11 cellular contexts compared by ENCODE assay signal in genomic region chr13:20713751-20714150, GRCh38. TPM values are rescaled to one million over a fixed set of nuclear protein-coding genes. Genes with fewer than 3 reads are reported as not detected.
DNase-seq lines count a peak whose midpoint lies in the region; ATAC-seq and TF ChIP-seq lines count a peak whose summit lies in the region.
"Had no signal": no experiment of that assay in that cellular context is flagged by ENCODE, and none has a peak within 500 bp of the region (broad histone marks: within the 10 kb centered on the region; RNA-seq: fewer than 3 reads in every experiment).

No MANE protein-coding gene starts in this region.

- ATAC-seq in HG03108 (IDR thresholded peaks at IDR 0.05; ENCODE audit: unreplicated experiment) = no peak
- no peak for ATAC-seq in stimulated activated naive B cell treated with anti-CD40 and anti-IgM and Interleukin-4, amounts not matched to agents 10 μg/mL and 1 μg/mL and 100 μg/mL, for 72 hours (replicated peaks)

- H3K4me1 ChIP-seq in tibial nerve = peaks cover 0 to 44% (median 7%) of the 10 kb centered on the region in 4 donors

- peaks cover 18 to 30% of the 10 kb centered on the region in 2 donors for H3K27me3 Mint-ChIP-seq in stimulated activated naive B cell treated with anti-CD40 and anti-IgM and Interleukin-4, amounts not matched to agents 10 μg/mL and 1 μg/mL and 100 μg/mL, for 72 hours

- DNase-seq in activated T-cell treated with anti-CD3 and anti-CD28 coated beads for 48 hours (ENCODE audit: low read depth) (peak; percentile 4), astrocyte of the hippocampus (ENCODE audit: low read depth, low spot score) (peak; percentile 43), inferior parietal cortex (ENCODE audit: extremely low spot score) (peak; percentile 40), tibial nerve (ENCODE audit: low spot score in 2 of 2) (no peak)
- DNase-seq in activated T-cell treated with anti-CD3 and anti-CD28 coated beads, Interleukin-2, amount 50 U/mL, for 48 hours = no peak
- no peak for DNase-seq in stimulated activated naive B cell treated with anti-CD40 and anti-IgM and Interleukin-4, amounts not matched to agents 10 μg/mL and 1 μg/mL and 100 μg/mL, for 72 hours
- no peak for DNase-seq in activated naive CD4-positive, alpha-beta T cell (lab: John Stamatoyannopoulos, UW)
- DNase-seq: lower lobe of right lung, T-helper 9 cell had no signal

- no peaks in the 10 kb centered on the region for H3K9me3 ChIP-seq in tibial nerve
- H3K9me3 ChIP-seq: lower lobe of right lung had no signal

- H3K36me3 ChIP-seq in tibial nerve = no peaks in the 10 kb centered on the region
- H3K36me3 ChIP-seq: lower lobe of right lung had no signal

- H3K4me3 ChIP-seq in tibial nerve = no peak overlapping the region

- no peak for TF ChIP-seq CTCF in tibial nerve (IDR thresholded peaks at IDR 0.05)

- no peaks in the 10 kb centered on the region for H3K27me3 ChIP-seq in tibial nerve

- TF ChIP-seq POLR2A in tibial nerve (IDR thresholded peaks at IDR 0.05) = no peak

- TF ChIP-seq EP300 in tibial nerve (IDR thresholded peaks at IDR 0.05) = no peak

- no peak overlapping the region for H3K27ac Mint-ChIP-seq in stimulated activated naive B cell treated with anti-CD40 and anti-IgM and Interleukin-4, amounts not matched to agents 10 μg/mL and 1 μg/mL and 100 μg/mL, for 72 hours
- H3K27ac Mint-ChIP-seq: B cell had no signal

- H3K36me3 Mint-ChIP-seq in stimulated activated naive B cell treated with anti-CD40 and anti-IgM and Interleukin-4, amounts not matched to agents 10 μg/mL and 1 μg/mL and 100 μg/mL, for 72 hours = no peaks in the 10 kb centered on the region

- no peak overlapping the region for H3K4me3 Mint-ChIP-seq in stimulated activated naive B cell treated with anti-CD40 and anti-IgM and Interleukin-4, amounts not matched to agents 10 μg/mL and 1 μg/mL and 100 μg/mL, for 72 hours
- H3K4me3 Mint-ChIP-seq: B cell had no signal

- peak overlapping the region in 3 of 4 donors; percentile 20 to 86 (median 73) for H3K27ac ChIP-seq in tibial nerve
- H3K27ac ChIP-seq: lower lobe of right lung had no signal

- H3K4me1 Mint-ChIP-seq in stimulated activated naive B cell treated with anti-CD40 and anti-IgM and Interleukin-4, amounts not matched to agents 10 μg/mL and 1 μg/mL and 100 μg/mL, for 72 hours = peaks cover 6 to 10% of the 10 kb centered on the region in 2 donors

- 38 to 47% methylated on average over 11 of the region's 11 CpGs for WGBS in tibial nerve, 2 donors

- H3K9me3 Mint-ChIP-seq in stimulated activated naive B cell treated with anti-CD40 and anti-IgM and Interleukin-4, amounts not matched to agents 10 μg/mL and 1 μg/mL and 100 μg/mL, for 72 hours = no peaks in the 10 kb centered on the region

RNA-seq across cellular contexts. Expression of gene IL17D, which starts 10.3 kb away (rescaled TPM):
- 10 to 100 TPM in 1 of 4 donors, 1 to 10 TPM in 3; 1.7 to 21.4 (median 5.3) TPM for total RNA-seq in tibial nerve
- total RNA-seq: B cell had no signal

Comparison
In these comparisons a context has a peak if more than half of its experiments do, and no peak if none do; other contexts are left out.
1. DNase-seq: peak in activated T-cell treated with anti-CD3 and anti-CD28 coated beads for 48 hours (single experiment), astrocyte of the hippocampus (single experiment) and inferior parietal cortex (single experiment); none in activated T-cell treated with anti-CD3 and anti-CD28 coated beads, Interleukin-2, amount 50 U/mL, for 48 hours (0 of 2), tibial nerve (0 of 2), stimulated activated naive B cell treated with anti-CD40 and anti-IgM and Interleukin-4, amounts not matched to agents 10 μg/mL and 1 μg/mL and 100 μg/mL, for 72 hours (single experiment) and activated naive CD4-positive, alpha-beta T cell (0 of 4).